ENCODE assay signal across 18 cellular contexts in genomic region chr17:80312621-80313135, GRCh38. TPM values are rescaled to one million over a fixed set of nuclear protein-coding genes. Genes with fewer than 3 reads are reported as not detected.
DNase-seq lines count a peak whose midpoint lies in the region; ATAC-seq and TF ChIP-seq lines count a peak whose summit lies in the region.
"Had no signal": no experiment of that assay in that cellular context is flagged by ENCODE, and none has a peak within 500 bp of the region (broad histone marks: within the 10 kb centered on the region; RNA-seq: fewer than 3 reads in every experiment).

No MANE protein-coding gene starts in this region.

- no peak for TF ChIP-seq CTCF in natural killer cell (IDR thresholded peaks at IDR 0.05)
- TF ChIP-seq CTCF in endothelial cell (IDR thresholded peaks at IDR 0.05; ENCODE audit: unreplicated experiment) = no peak

- no peaks in the 10 kb centered on the region for H3K27me3 ChIP-seq in naive thymus-derived CD4-positive, alpha-beta T cell (ENCODE audit: control insufficient read depth in 2 of 2, insufficient read depth in 2 of 2, low read length in 2 of 2)

- no peak for ATAC-seq in stimulated activated naive CD8-positive, alpha-beta T cell treated with anti-CD3 and anti-CD28 coated beads, Interleukin-15, amount 100 ng/mL, for 72 hours
- no peak for ATAC-seq in activated CD8-positive, alpha-beta T cell treated with anti-CD3 and anti-CD28 coated beads, Interleukin-2, amount 10 ng/mL, durations not matched to agents 7 days and 5 days
- ATAC-seq in natural killer cell = no peak
- no peak for ATAC-seq in naive thymus-derived CD4-positive, alpha-beta T cell
- ATAC-seq: HepG2 had no signal

- H3K9me3 Mint-ChIP-seq in stimulated activated naive CD8-positive, alpha-beta T cell treated with anti-CD3 and anti-CD28 coated beads, Interleukin-15, Interleukin-2, amounts not matched to agents 100 ng/mL and 50 ng/mL, for 24 hours = no peaks in the 10 kb centered on the region
- peaks cover 0 to 9% of the 10 kb centered on the region in 2 donors for H3K9me3 Mint-ChIP-seq in stimulated activated naive CD8-positive, alpha-beta T cell treated with anti-CD3 and anti-CD28 coated beads, Interleukin-15, amount 100 ng/mL, for 72 hours
- H3K9me3 Mint-ChIP-seq in activated CD8-positive, alpha-beta T cell treated with anti-CD3 and anti-CD28 coated beads, Interleukin-2, amount 10 ng/mL, durations not matched to agents 7 days and 5 days (ENCODE audit: insufficient read depth) = no peaks in the 10 kb centered on the region
- H3K9me3 Mint-ChIP-seq in natural killer cell (peaks cover 2 to 4% of the 10 kb centered on the region in 2 donors), endothelial cell (ENCODE audit: unreplicated experiment) (no peaks in the 10 kb centered on the region)
- peaks cover 0 to 5% (median 0%) of the 10 kb centered on the region in 11 donors for H3K9me3 Mint-ChIP-seq in naive thymus-derived CD4-positive, alpha-beta T cell

- no peak overlapping the region for H3K27ac ChIP-seq in naive thymus-derived CD4-positive, alpha-beta T cell (ENCODE audit: low read depth, low read length)

- no peaks in the 10 kb centered on the region for H3K4me1 ChIP-seq in naive thymus-derived CD4-positive, alpha-beta T cell (ENCODE audit: control insufficient read depth in 2 of 2, insufficient read depth in 2 of 2, low read length in 2 of 2)

- peaks cover 23% of the 10 kb centered on the region for H3K4me1 Mint-ChIP-seq in stimulated activated naive CD8-positive, alpha-beta T cell treated with anti-CD3 and anti-CD28 coated beads, Interleukin-15, Interleukin-2, amounts not matched to agents 100 ng/mL and 50 ng/mL, for 24 hours (ENCODE audit: low read depth)
- H3K4me1 Mint-ChIP-seq in stimulated activated naive CD8-positive, alpha-beta T cell treated with anti-CD3 and anti-CD28 coated beads, Interleukin-15, amount 100 ng/mL, for 72 hours = peaks cover 21% of the 10 kb centered on the region
- peaks cover 7% of the 10 kb centered on the region for H3K4me1 Mint-ChIP-seq in activated CD8-positive, alpha-beta T cell treated with anti-CD3 and anti-CD28 coated beads, Interleukin-2, amount 10 ng/mL, durations not matched to agents 7 days and 5 days (ENCODE audit: low read depth)
- peaks cover 13 to 28% of the 10 kb centered on the region in 2 donors for H3K4me1 Mint-ChIP-seq in natural killer cell
- H3K4me1 Mint-ChIP-seq in endothelial cell (ENCODE audit: unreplicated experiment) = no peaks in the 10 kb centered on the region
- peaks cover 0 to 20% (median 3%) of the 10 kb centered on the region in 7 donors for H3K4me1 Mint-ChIP-seq in naive thymus-derived CD4-positive, alpha-beta T cell
- H3K4me1 Mint-ChIP-seq: B cell, H9 had no signal

- DNase-seq in stimulated activated naive CD8-positive, alpha-beta T cell treated with anti-CD3 and anti-CD28 coated beads, Interleukin-15, amount 100 ng/mL, for 72 hours = no peak
- DNase-seq in activated CD8-positive, alpha-beta T cell treated with anti-CD3 and anti-CD28 coated beads, Interleukin-2, amount 10 ng/mL, durations not matched to agents 7 days and 5 days = no peak
- no peak for DNase-seq in natural killer cell
- DNase-seq in endothelial cell (ENCODE audit: low spot score) = no peak
- no peak for DNase-seq in naive thymus-derived CD4-positive, alpha-beta T cell
- no peak for DNase-seq in KBM-7
- DNase-seq: CD4-positive, alpha-beta memory T cell; H9; Karpas-422; MM.1S; NCI-H1105 treated with DMSO at 0.1 percent for 48 hours; NCI-H187; NCI-H446; NCI-H748 treated with DMSO at 0.1 percent for 48 hours; Right ventricle myocardium superior had no signal

- peaks cover 72% of the 10 kb centered on the region for H3K36me3 Mint-ChIP-seq in stimulated activated naive CD8-positive, alpha-beta T cell treated with anti-CD3 and anti-CD28 coated beads, Interleukin-15, Interleukin-2, amounts not matched to agents 100 ng/mL and 50 ng/mL, for 24 hours (ENCODE audit: low read depth)
- H3K36me3 Mint-ChIP-seq in activated CD8-positive, alpha-beta T cell treated with anti-CD3 and anti-CD28 coated beads, Interleukin-2, amount 10 ng/mL, durations not matched to agents 7 days and 5 days (ENCODE audit: low read depth) = peaks cover 74% of the 10 kb centered on the region
- H3K36me3 Mint-ChIP-seq in natural killer cell = peaks cover 36% of the 10 kb centered on the region
- H3K36me3 Mint-ChIP-seq in endothelial cell (ENCODE audit: low read depth, unreplicated experiment) = peaks cover 43% of the 10 kb centered on the region
- peaks cover 6 to 62% (median 39%) of the 10 kb centered on the region in 5 donors for H3K36me3 Mint-ChIP-seq in naive thymus-derived CD4-positive, alpha-beta T cell

- H3K9me3 ChIP-seq in naive thymus-derived CD4-positive, alpha-beta T cell (ENCODE audit: control insufficient read depth in 2 of 3, low read length in 3 of 3) = no peaks in the 10 kb centered on the region

- no peaks in the 10 kb centered on the region for H3K27me3 Mint-ChIP-seq in stimulated activated naive CD8-positive, alpha-beta T cell treated with anti-CD3 and anti-CD28 coated beads, Interleukin-15, Interleukin-2, amounts not matched to agents 100 ng/mL and 50 ng/mL, for 24 hours
- H3K27me3 Mint-ChIP-seq in stimulated activated naive CD8-positive, alpha-beta T cell treated with anti-CD3 and anti-CD28 coated beads, Interleukin-15, amount 100 ng/mL, for 72 hours = no peaks in the 10 kb centered on the region
- H3K27me3 Mint-ChIP-seq in activated CD8-positive, alpha-beta T cell treated with anti-CD3 and anti-CD28 coated beads, Interleukin-2, amount 10 ng/mL, durations not matched to agents 7 days and 5 days (ENCODE audit: low read depth) = no peaks in the 10 kb centered on the region
- no peaks in the 10 kb centered on the region for H3K27me3 Mint-ChIP-seq in natural killer cell (ENCODE audit: low read depth in 2 of 2)
- H3K27me3 Mint-ChIP-seq in endothelial cell (ENCODE audit: unreplicated experiment) = peaks cover 3% of the 10 kb centered on the region
- no peaks in the 10 kb centered on the region for H3K27me3 Mint-ChIP-seq in naive thymus-derived CD4-positive, alpha-beta T cell
- H3K27me3 Mint-ChIP-seq: B cell; CD4-positive, alpha-beta memory T cell had no signal

- H3K36me3 ChIP-seq in naive thymus-derived CD4-positive, alpha-beta T cell (ENCODE audit: control insufficient read depth in 2 of 3, insufficient read depth in 3 of 3, low read length in 3 of 3) = peaks cover 36 to 91% (median 51%) of the 10 kb centered on the region in 3 experiments

- intact Hi-C loops in natural killer cell (cut with micrococcal nuclease) = loop anchor here (5.0 kb wide), 1 partner anchor 45 kb away; no protein-coding TSS in a partner anchor
- intact Hi-C loops in naive thymus-derived CD4-positive, alpha-beta T cell (cut with micrococcal nuclease) = no loop called here

- in situ Hi-C loops in KBM-7 (cut with MboI; ENCODE audit: low pct_unique_long_range_greater_than_20kb, low sequenced_read_pairs) = no loop called here

- POLR2A ChIA-PET in activated CD8-positive, alpha-beta T cell treated with anti-CD3 and anti-CD28 coated beads, Interleukin-2, amount 10 ng/mL, durations not matched to agents 7 days and 5 days (lab: Charles Lee) = no interaction called here
- POLR2A ChIA-PET in naive thymus-derived CD4-positive, alpha-beta T cell (lab: Charles Lee) = no interaction called here

- peak overlapping the region; percentile 78 for H3K27ac Mint-ChIP-seq in stimulated activated naive CD8-positive, alpha-beta T cell treated with anti-CD3 and anti-CD28 coated beads, Interleukin-15, Interleukin-2, amounts not matched to agents 100 ng/mL and 50 ng/mL, for 24 hours
- peak overlapping the region in 1 of 2 donors; percentile 95 for H3K27ac Mint-ChIP-seq in stimulated activated naive CD8-positive, alpha-beta T cell treated with anti-CD3 and anti-CD28 coated beads, Interleukin-15, amount 100 ng/mL, for 72 hours
- H3K27ac Mint-ChIP-seq in activated CD8-positive, alpha-beta T cell treated with anti-CD3 and anti-CD28 coated beads, Interleukin-2, amount 10 ng/mL, durations not matched to agents 7 days and 5 days = peak overlapping the region; percentile 68
- peak overlapping the region; percentile 51 to 88 for H3K27ac Mint-ChIP-seq in natural killer cell
- H3K27ac Mint-ChIP-seq in endothelial cell (ENCODE audit: unreplicated experiment) = no peak overlapping the region
- peak overlapping the region in 3 of 9 donors; percentile 12 to 62 (median 59) for H3K27ac Mint-ChIP-seq in naive thymus-derived CD4-positive, alpha-beta T cell
- H3K27ac Mint-ChIP-seq: B cell had no signal

- no peak overlapping the region for H3K4me3 Mint-ChIP-seq in stimulated activated naive CD8-positive, alpha-beta T cell treated with anti-CD3 and anti-CD28 coated beads, Interleukin-15, Interleukin-2, amounts not matched to agents 100 ng/mL and 50 ng/mL, for 24 hours
- H3K4me3 Mint-ChIP-seq in stimulated activated naive CD8-positive, alpha-beta T cell treated with anti-CD3 and anti-CD28 coated beads, Interleukin-15, amount 100 ng/mL, for 72 hours = no peak overlapping the region
- no peak overlapping the region for H3K4me3 Mint-ChIP-seq in activated CD8-positive, alpha-beta T cell treated with anti-CD3 and anti-CD28 coated beads, Interleukin-2, amount 10 ng/mL, durations not matched to agents 7 days and 5 days
- H3K4me3 Mint-ChIP-seq in natural killer cell (no peak overlapping the region), endothelial cell (ENCODE audit: unreplicated experiment) (no peak overlapping the region)
- H3K4me3 Mint-ChIP-seq in naive thymus-derived CD4-positive, alpha-beta T cell = no peak overlapping the region
- H3K4me3 Mint-ChIP-seq: B cell; CD4-positive, alpha-beta memory T cell; H9 had no signal

- CTCF ChIA-PET in activated CD8-positive, alpha-beta T cell treated with anti-CD3 and anti-CD28 coated beads, Interleukin-2, amount 10 ng/mL, durations not matched to agents 7 days and 5 days (lab: Charles Lee) = no interaction called here
- CTCF ChIA-PET in naive thymus-derived CD4-positive, alpha-beta T cell (lab: Charles Lee) = no interaction called here

- H3K4me3 ChIP-seq in naive thymus-derived CD4-positive, alpha-beta T cell (ENCODE audit: low read length) = no peak overlapping the region

RNA-seq across cellular contexts. Expression of gene RNF213, which starts 52.0 kb away (rescaled TPM):
- total RNA-seq in activated CD8-positive, alpha-beta T cell treated with anti-CD3 and anti-CD28 coated beads, Interleukin-2, amount 10 ng/mL, durations not matched to agents 7 days and 5 days = 100 to 1,000 TPM; 438 to 455 TPM
- total RNA-seq in natural killer cell (1,000 to 10,000 TPM in 2 of 3 donors, 100 to 1,000 TPM in 1; 929 to 1,120 (median 1,060) TPM), endothelial cell (ENCODE audit: unreplicated experiment) (110 TPM)
- 100 to 1,000 TPM; 317 to 775 (median 426) TPM for total RNA-seq in naive thymus-derived CD4-positive, alpha-beta T cell
- 10 to 100 TPM; 33.3 to 49.6 TPM for polyA plus RNA-seq in naive thymus-derived CD4-positive, alpha-beta T cell
